In the genomic region with DNA sequence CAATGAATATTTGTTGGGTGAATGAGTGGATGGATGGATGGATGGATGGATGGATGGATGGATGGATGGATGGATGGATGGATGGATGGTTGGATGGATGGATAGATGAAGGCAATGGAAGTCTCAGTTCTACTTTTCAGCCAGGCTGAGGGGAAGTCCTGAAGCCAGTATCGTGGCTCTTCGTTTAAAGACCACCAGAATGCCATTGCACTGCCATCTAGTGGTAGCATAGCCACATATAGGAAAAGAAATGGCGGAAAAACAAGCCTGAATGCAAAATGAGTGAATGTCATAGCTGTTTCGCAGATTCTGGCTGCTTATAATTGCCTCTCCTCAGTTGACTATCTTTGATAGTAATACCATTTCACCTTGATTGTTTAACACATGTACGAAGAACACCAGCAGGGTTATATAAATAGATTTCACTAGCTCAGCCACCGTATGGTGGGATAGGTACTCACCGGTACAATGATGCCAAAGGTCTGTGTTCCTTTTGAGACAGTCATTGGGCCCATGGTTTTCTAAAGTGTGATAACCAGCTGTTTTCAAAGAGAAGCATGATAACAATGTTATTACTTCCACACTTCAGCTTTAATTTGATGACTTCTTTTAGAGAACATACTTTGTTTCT, we compare ENCODE assay signal across 8 cellular contexts.
DNase-seq lines count a peak whose midpoint lies in the region; ATAC-seq and TF ChIP-seq lines count a peak whose summit lies in the region.

No MANE protein-coding gene starts in this region.

- peak; percentile 79 for TF ChIP-seq RAD21 in Ishikawa (IDR thresholded peaks at IDR 0.05; ENCODE audit: low read depth)

- H3K4me1 ChIP-seq in PC-3 (ENCODE audit: insufficient read depth, low read length) (peaks cover 14% of the 10 kb centered on the region), psoas muscle (no peaks in the 10 kb centered on the region)

- H3K36me3 ChIP-seq in PC-3 (ENCODE audit: low read depth, low read length), result no peaks in the 10 kb centered on the region
- H3K36me3 ChIP-seq in psoas muscle (ENCODE audit: insufficient read depth in 1 of 2, low read depth in 1 of 2), result no peaks in the 10 kb centered on the region

- BruUV-seq in PC-3 (replicated peaks; lab: Mats Ljungman, UMichigan), result no TSS peak

- H3K36me3 Mint-ChIP-seq in glutamatergic neuron (ENCODE audit: unreplicated experiment), result no peaks in the 10 kb centered on the region

- H3K27me3 Mint-ChIP-seq in glutamatergic neuron (ENCODE audit: unreplicated experiment), result no peaks in the 10 kb centered on the region

- H3K4me1 Mint-ChIP-seq in glutamatergic neuron (ENCODE audit: low read depth, unreplicated experiment), result no peaks in the 10 kb centered on the region

- no peaks in the 10 kb centered on the region for H3F3A ChIP-seq in PC-3 (ENCODE audit: low read length, unreplicated experiment)

- H3K4me3 Mint-ChIP-seq in glutamatergic neuron (ENCODE audit: unreplicated experiment), result no peak overlapping the region

- H3K9me3 ChIP-seq in PC-3 (ENCODE audit: low read length) (no peaks in the 10 kb centered on the region), psoas muscle (no peaks in the 10 kb centered on the region)

- no peak for TF ChIP-seq EP300 in Ishikawa (IDR thresholded peaks at IDR 0.05; ENCODE audit: borderline replicate concordance)

- peak; percentile 35 for DNase-seq in DMS 273 treated with DMSO at 0.1 percent for 48 hours (lab: John Stamatoyannopoulos, UW)
- DNase-seq in PC-3, result peak; percentile 76
- peak; percentile 45 to 50 for DNase-seq in activated T-cell treated with anti-CD3 and anti-CD28 coated beads, Interleukin-2, amount 50 U/mL, for 48 hours
- DNase-seq in glutamatergic neuron, result peak; percentile 49
- no peak for DNase-seq in psoas muscle
- DNase-seq in GOT3 (lab: John Stamatoyannopoulos, UW), result no peak

- peak overlapping the region; percentile 61 for H2AFZ ChIP-seq in PC-3 (ENCODE audit: low read length)

- H3K27me3 ChIP-seq in PC-3 (ENCODE audit: low read length), result no peaks in the 10 kb centered on the region
- H3K27me3 ChIP-seq in psoas muscle (ENCODE audit: insufficient read depth in 3 of 3, low read length in 2 of 3), result no peaks in the 10 kb centered on the region

- POLR2A ChIA-PET in PC-3 (lab: Charles Lee; ENCODE audit: unreplicated experiment), result no interaction called here

- CTCF ChIA-PET in PC-3 (lab: Charles Lee), result interaction anchor here (0.5 to 0.7 kb wide), 3 partner anchors 15 to 138 kb away, joined by 3 to 5 read pairs (median 4); a partner anchor contains a TSS

- WGBS in psoas muscle, 3 donors, result 26 to 34% (median 28%) methylated on average over 7 of the region's 7 CpGs

- no peaks in the 10 kb centered on the region for H3K79me2 ChIP-seq in PC-3 (ENCODE audit: low read length)

- ATAC-seq in GM19463 (IDR thresholded peaks at IDR 0.05; ENCODE audit: unreplicated experiment) (peak; percentile 58), PC-3 (peak; percentile 68), psoas muscle (peak in 2 of 4 donors; percentile 67)

- TF ChIP-seq CTCF in PC-3 (conservative IDR thresholded peaks at IDR 0.05; ENCODE audit: low read depth, low read length), result peak; percentile 84
- peak; percentile 74 for TF ChIP-seq CTCF in glutamatergic neuron (IDR thresholded peaks at IDR 0.05; ENCODE audit: partially characterized antibody, unreplicated experiment)
- peak; percentile 62 for TF ChIP-seq CTCF in psoas muscle (IDR thresholded peaks at IDR 0.05)

- no peak overlapping the region for H3K9ac ChIP-seq in PC-3 (ENCODE audit: low read length)

- no peak overlapping the region for H3K27ac Mint-ChIP-seq in glutamatergic neuron (ENCODE audit: unreplicated experiment)

- H3K27ac ChIP-seq in PC-3 (ENCODE audit: low read length) (no peak overlapping the region), psoas muscle (no peak overlapping the region)

- intact Hi-C loops in PC-3 (cut with micrococcal nuclease), result loop anchor here (10.0 kb wide), 1 partner anchor 125 kb away; no protein-coding TSS in a partner anchor
- intact Hi-C loops in psoas muscle (cut with DNase I), result loop anchor here (5.0 to 10.0 kb wide), 2 partner anchors 65 to 172 kb away; a partner anchor contains a TSS

- H3K9me3 Mint-ChIP-seq in glutamatergic neuron (ENCODE audit: unreplicated experiment), result no peaks in the 10 kb centered on the region

- no peaks in the 10 kb centered on the region for H3K9me2 ChIP-seq in PC-3 (replicated peaks; ENCODE audit: low read length)

- H3K4me3 ChIP-seq in PC-3 (ENCODE audit: low read length), result no peak overlapping the region
- H3K4me3 ChIP-seq in psoas muscle, result no peak overlapping the region

- no peaks in the 10 kb centered on the region for H4K20me1 ChIP-seq in PC-3 (ENCODE audit: low read length)

- no peak overlapping the region for H3K4me2 ChIP-seq in PC-3 (ENCODE audit: low read length)

TF ChIP-seq in Ishikawa, 13 proteins besides CTCF, POLR2A, EP300 and RAD21:
- peak; percentile 72; the same call in 1 of the 2 replicates for TF ChIP-seq YY1 (IDR thresholded peaks at IDR 0.05; ENCODE audit: low read depth)
- TF ChIP-seq, protein P1, sequence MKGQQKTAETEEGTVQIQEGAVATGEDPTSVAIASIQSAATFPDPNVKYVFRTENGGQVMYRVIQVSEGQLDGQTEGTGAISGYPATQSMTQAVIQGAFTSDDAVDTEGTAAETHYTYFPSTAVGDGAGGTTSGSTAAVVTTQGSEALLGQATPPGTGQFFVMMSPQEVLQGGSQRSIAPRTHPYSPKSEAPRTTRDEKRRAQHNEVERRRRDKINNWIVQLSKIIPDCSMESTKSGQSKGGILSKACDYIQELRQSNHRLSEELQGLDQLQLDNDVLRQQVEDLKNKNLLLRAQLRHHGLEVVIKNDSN (IDR thresholded peaks at IDR 0.05), result no peak

Comparison
In these comparisons a context has a peak if more than half of its experiments do, and no peak if none do; other contexts are left out.
1. DNase-seq: peak in DMS 273 treated with DMSO at 0.1 percent for 48 hours (single experiment), PC-3 (single experiment), activated T-cell treated with anti-CD3 and anti-CD28 coated beads, Interleukin-2, amount 50 U/mL, for 48 hours (2 of 2) and glutamatergic neuron (single experiment); none in psoas muscle (0 of 2) and GOT3 (single experiment).
2. Peak in every context shown above with its lines, with median percentiles within 50 percentile points of each other: CTCF ChIP-seq.